Comparison of ENCODE assay signal across 19 cellular contexts in genomic region chr15:36344887-36345286, GRCh38.
"Had no signal": no experiment of that assay in that cellular context is flagged by ENCODE, and none has a peak within 500 bp of the region (broad histone marks: within the 10 kb centered on the region; RNA-seq: fewer than 3 reads in every experiment).

No MANE protein-coding gene starts in this region.

- H3K9me3 ChIP-seq: mucosa of descending colon, psoas muscle, sigmoid colon, suprapubic skin, vagina had no signal

- H3K27me3 ChIP-seq: sigmoid colon, spleen, suprapubic skin, vagina had no signal

- ATAC-seq: mucosa of descending colon; natural killer cell treated with Interleukin-12 subunit alpha and Interleukin-12 subunit beta and Interleukin-15 and Interleukin-18, amount 100 ng/mL, for 72 hours; psoas muscle; right cardiac atrium; stimulated activated naive B cell treated with anti-CD40 and anti-IgM and Interleukin-4, amounts not matched to agents 10 μg/mL and 1 μg/mL and 100 μg/mL, for 72 hours had no signal

- H3K4me1 ChIP-seq: psoas muscle, sigmoid colon, spleen, suprapubic skin, vagina had no signal

- H3K4me3 ChIP-seq: dorsolateral prefrontal cortex, lung, mucosa of descending colon, psoas muscle, sigmoid colon, spleen, suprapubic skin, vagina had no signal

- H3K36me3 ChIP-seq: sigmoid colon, spleen, suprapubic skin, vagina had no signal

- FAIRE-seq: colon, keratinocyte had no signal

- H3K27ac ChIP-seq: dorsolateral prefrontal cortex, psoas muscle, sigmoid colon, spleen, suprapubic skin, vagina had no signal

- DNase-seq: dorsolateral prefrontal cortex; effector CD4-positive, alpha-beta T cell; hypothalamus; immature natural killer cell; mucosa of descending colon; naive B cell; psoas muscle; right cardiac atrium; sigmoid colon; spleen; stimulated activated CD4-positive, alpha-beta T cell treated with anti-CD3 and anti-CD28 coated beads, Interleukin-4, amount 100 ng/mL, for 4 hours; stimulated activated naive B cell treated with anti-CD40 and anti-IgM and Interleukin-4, amounts not matched to agents 10 μg/mL and 1 μg/mL and 100 μg/mL, for 72 hours; trophoblast cell had no signal
